Comparison of ENCODE assay signal across 26 cellular contexts in the genomic region with DNA sequence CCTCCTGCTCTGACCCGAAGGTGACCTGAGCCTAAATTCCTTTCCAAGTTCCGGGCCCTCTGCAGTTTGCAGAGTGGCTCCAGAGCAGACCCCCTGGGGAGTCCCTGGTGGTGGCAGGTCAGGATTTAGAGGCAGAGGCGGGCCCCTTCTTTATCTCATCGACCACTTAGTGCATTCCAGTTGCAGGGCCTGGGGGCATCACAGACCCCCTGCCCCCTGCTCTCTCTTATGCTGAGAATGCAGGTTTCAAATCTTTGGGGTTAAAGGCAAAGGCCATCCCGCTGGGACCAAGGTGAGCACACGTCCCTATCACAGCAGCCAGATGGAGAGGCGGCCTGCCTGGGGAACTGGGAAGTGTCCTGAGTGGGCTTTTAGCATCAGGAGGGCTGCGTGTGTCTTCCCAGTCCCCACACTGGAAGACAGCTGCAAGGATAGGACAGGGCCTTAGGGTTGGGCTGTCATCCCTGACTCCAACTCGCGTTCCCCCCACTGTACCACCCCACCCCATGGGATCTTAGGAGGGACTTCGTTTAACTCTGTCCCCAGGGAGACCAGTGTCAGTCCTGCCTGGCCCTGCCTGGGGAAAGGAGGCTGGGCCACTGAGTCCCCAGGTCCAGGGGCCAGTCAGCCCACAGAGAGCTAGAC. TPM values are rescaled to one million over a fixed set of nuclear protein-coding genes. Genes with fewer than 3 reads are reported as not detected.
DNase-seq lines count a peak whose midpoint lies in the region; ATAC-seq, FAIRE-seq and TF ChIP-seq lines count a peak whose summit lies in the region.
"Had no signal": no experiment of that assay in that cellular context is flagged by ENCODE, and none has a peak within 500 bp of the region (broad histone marks: within the 10 kb centered on the region; RNA-seq: fewer than 3 reads in every experiment).

No MANE protein-coding gene starts in this region.

- in situ Hi-C loops in HepG2 (cut with HindIII; ENCODE audit: extremely low pct_ligation_motif_present, low pct_unique_long_range_greater_than_20kb), result loop anchor here (25.0 kb wide), 1 partner anchor 215 kb away; no protein-coding TSS in a partner anchor

- no peak overlapping the region for H3K4me3 Mint-ChIP-seq in nephron progenitor cell
- H3K4me3 Mint-ChIP-seq: CD4-positive, alpha-beta memory T cell; effector memory CD8-positive, alpha-beta T cell; immature natural killer cell; naive thymus-derived CD4-positive, alpha-beta T cell; stimulated activated naive CD8-positive, alpha-beta T cell treated with anti-CD3 and anti-CD28 coated beads, Interleukin-15, Interleukin-2, amounts not matched to agents 100 ng/mL and 50 ng/mL, for 24 hours had no signal

- H3K4me1 Mint-ChIP-seq in nephron progenitor cell, result peaks cover 30% of the 10 kb centered on the region

- no TSS peak for BruUV-seq in HepG2 (replicated peaks; lab: Mats Ljungman, UMichigan)

- H3K27ac ChIP-seq in right lobe of liver (no peak overlapping the region), HepG2 (ENCODE audit: extremely low read length, insufficient read depth, low read length) (no peak overlapping the region), cardiac muscle cell (peak overlapping the region; percentile 86)
- H3K27ac ChIP-seq: parathyroid adenoma, tibial artery, VCaP had no signal

- H4K20me1 ChIP-seq in HepG2 (ENCODE audit: insufficient read depth, low read length), result no peaks in the 10 kb centered on the region

- ATAC-seq in right lobe of liver, result no peak
- no peak for ATAC-seq in HepG2
- ATAC-seq: effector memory CD8-positive, alpha-beta T cell; naive thymus-derived CD4-positive, alpha-beta T cell had no signal

- CTCF ChIA-PET in HepG2 (lab: Yijun Ruan, JAX; ENCODE audit: low intra/inter-chr PET ratio, low total read pairs), result no interaction called here

- H3K9me3 ChIP-seq in right lobe of liver (no peaks in the 10 kb centered on the region), HepG2 (ENCODE audit: low read length) (no peaks in the 10 kb centered on the region), cardiac muscle cell (ENCODE audit: low read depth) (no peaks in the 10 kb centered on the region)
- H3K9me3 ChIP-seq: ascending aorta, MG63, tibial artery had no signal

- no peak for TF ChIP-seq POLR2A in right lobe of liver (IDR thresholded peaks at IDR 0.05)
- no peak for TF ChIP-seq POLR2A in HepG2 (IDR thresholded peaks at IDR 0.05; ENCODE audit: insufficient read depth in 1 of 2, low read depth in 2 of 2, low read length in 2 of 2)

- peak overlapping the region; percentile 39 for H3K27ac Mint-ChIP-seq in nephron progenitor cell
- H3K27ac Mint-ChIP-seq: CD4-positive, alpha-beta memory T cell; effector memory CD8-positive, alpha-beta T cell; immature natural killer cell; stimulated activated naive CD8-positive, alpha-beta T cell treated with anti-CD3 and anti-CD28 coated beads, Interleukin-15, Interleukin-2, amounts not matched to agents 100 ng/mL and 50 ng/mL, for 24 hours had no signal

- H3K9me3 Mint-ChIP-seq in nephron progenitor cell, result no peaks in the 10 kb centered on the region
- H3K9me3 Mint-ChIP-seq: CD4-positive, alpha-beta memory T cell; effector memory CD8-positive, alpha-beta T cell; immature natural killer cell; naive thymus-derived CD4-positive, alpha-beta T cell; stimulated activated naive CD8-positive, alpha-beta T cell treated with anti-CD3 and anti-CD28 coated beads, Interleukin-15, Interleukin-2, amounts not matched to agents 100 ng/mL and 50 ng/mL, for 24 hours had no signal

- H3K79me2 ChIP-seq in HepG2 (ENCODE audit: insufficient read depth, low read length), result no peaks in the 10 kb centered on the region
- H3K79me2 ChIP-seq: parathyroid adenoma had no signal

- H3K36me3 Mint-ChIP-seq in nephron progenitor cell (ENCODE audit: low read depth), result peaks cover 73% of the 10 kb centered on the region

- TF ChIP-seq CTCF in right lobe of liver (IDR thresholded peaks at IDR 0.05) (no peak), HepG2 (CRISPR knock-in tag; IDR thresholded peaks at IDR 0.05) (no peak), cardiac muscle cell (IDR thresholded peaks at IDR 0.05; ENCODE audit: low read depth, low read length) (no peak), nephron progenitor cell (IDR thresholded peaks at IDR 0.05) (no peak)

- H3K4me1 ChIP-seq in right lobe of liver (peaks cover 0 to 24% (median 0%) of the 10 kb centered on the region in 4 donors), HepG2 (ENCODE audit: insufficient read depth, low read length) (peaks cover 24% of the 10 kb centered on the region), cardiac muscle cell (ENCODE audit: low read depth) (peaks cover 29% of the 10 kb centered on the region)
- H3K4me1 ChIP-seq: ascending aorta, parathyroid adenoma had no signal

- H2AFZ ChIP-seq in HepG2 (ENCODE audit: low read length), result no peak overlapping the region
- H2AFZ ChIP-seq: GM23248, parathyroid adenoma had no signal

- TF ChIP-seq EP300 in HepG2 (IDR thresholded peaks at IDR 0.05; ENCODE audit: low read depth in 2 of 2, low read length in 2 of 2) (no peak), HepG2 (CRISPR knock-in tag; IDR thresholded peaks at IDR 0.05; ENCODE audit: borderline replicate concordance) (no peak)

- H3K4me3 ChIP-seq in right lobe of liver (no peak overlapping the region), HepG2 (replicated peaks in 1 of 3; ENCODE audit: insufficient read depth in 1 of 3, low read depth in 2 of 3, low read length in 3 of 3) (no peak overlapping the region), cardiac muscle cell (no peak overlapping the region)
- H3K4me3 ChIP-seq: ascending aorta, GM23248, lung, MG63, tibial artery had no signal

- intact Hi-C loops in right lobe of liver (cut with DNase I) (no loop called here), HepG2 (cut with micrococcal nuclease; ENCODE audit: unreplicated experiment) (no loop called here)

- H3K27me3 ChIP-seq in right lobe of liver (no peaks in the 10 kb centered on the region), HepG2 (ENCODE audit: control insufficient read depth in 1 of 2, insufficient read depth in 2 of 2, low read length in 2 of 2) (no peaks in the 10 kb centered on the region), cardiac muscle cell (no peaks in the 10 kb centered on the region)
- H3K27me3 ChIP-seq: ascending aorta, MG63, tibial artery had no signal

- no peak overlapping the region for H3K9ac ChIP-seq in HepG2 (ENCODE audit: insufficient read depth, low read depth, low read length)
- H3K9ac ChIP-seq: GM23248, parathyroid adenoma had no signal

- no peak for TF ChIP-seq RAD21 in HepG2 (CRISPR knock-in tag; IDR thresholded peaks at IDR 0.05)

- H3K36me3 ChIP-seq in right lobe of liver (peaks cover 0 to 13% (median 7%) of the 10 kb centered on the region in 4 donors), HepG2 (replicated peaks in 1 of 2; ENCODE audit: control insufficient read depth in 1 of 2, insufficient read depth in 2 of 2, low read length in 2 of 2) (peaks cover 56 to 86% of the 10 kb centered on the region in 2 experiments), cardiac muscle cell (peaks cover 23% of the 10 kb centered on the region)

- DNase-seq in right lobe of liver (peak in 2 of 3 donors; percentile 6 to 35), HepG2 (ENCODE audit: low spot score) (no peak), cardiac muscle cell (ENCODE audit: low read depth in 1 of 2, low spot score in 1 of 2) (no peak), nephron progenitor cell (no peak), kidney glomerular epithelial cell (lab: John Stamatoyannopoulos, UW) (no peak), A172 (ENCODE audit: low spot score) (no peak), HuH-7.5 (ENCODE audit: low spot score) (no peak)
- DNase-seq in activated T-cell treated with anti-CD3 and anti-CD28 coated beads, Interleukin-2, amount 50 U/mL, for 48 hours, result no peak
- DNase-seq: activated naive CD4-positive, alpha-beta T cell treated with anti-CD3 and anti-CD28 coated beads, Interleukin-2, amount 50 U/mL, for 16 hours; activated T-cell treated with anti-CD3 and anti-CD28 coated beads, Interleukin-2, amount 50 U/mL, for 1 hour; CD4-positive, alpha-beta memory T cell; effector memory CD8-positive, alpha-beta T cell; head of caudate nucleus; immature natural killer cell; MG63; naive thymus-derived CD4-positive, alpha-beta T cell; NCI-H146; stimulated activated CD4-positive, alpha-beta T cell treated with anti-CD3 and anti-CD28 coated beads, Interleukin-2, amount 100 ng/mL, for 48 hours; tibial artery had no signal

- no peak overlapping the region for H3K4me2 ChIP-seq in HepG2 (ENCODE audit: low read depth, low read length)

- peaks cover 5% of the 10 kb centered on the region for H3K27me3 Mint-ChIP-seq in nephron progenitor cell (ENCODE audit: low read depth, poor library complexity)
- H3K27me3 Mint-ChIP-seq: CD4-positive, alpha-beta memory T cell; effector memory CD8-positive, alpha-beta T cell; naive thymus-derived CD4-positive, alpha-beta T cell; stimulated activated naive CD8-positive, alpha-beta T cell treated with anti-CD3 and anti-CD28 coated beads, Interleukin-15, Interleukin-2, amounts not matched to agents 100 ng/mL and 50 ng/mL, for 24 hours had no signal

- POLR2A ChIA-PET in HepG2 (lab: Yijun Ruan, JAX), result no interaction called here

- FAIRE-seq in HepG2 (lab: Jason Lieb, UNC), result no peak
- FAIRE-seq: GM19239 had no signal

- 70% methylated on average over 5 of the region's 11 CpGs for WGBS in right lobe of liver (ENCODE audit: insufficient coverage, low coverage, low lambda C conversion rate, missing lambda C conversion rate)
- 94% methylated on average over 8 of the region's 11 CpGs for WGBS in HepG2 (ENCODE audit: low lambda C conversion rate)

RNA-seq across cellular contexts. Expression of gene DERL3, which starts 11.3 kb away (rescaled TPM):
- 1 to 10 TPM; 1.1 to 7.1 (median 4.1) TPM for total RNA-seq in right lobe of liver
- not detected in 2 replicates for total RNA-seq in HepG2 (2016; rRNA removed; fragmentation: Illumina TruSeq; extraction: Trizol)
- not detected in 2 replicates for total RNA-seq in HepG2 (2016; cell fraction: cytosol; rRNA removed; fragmentation: Illumina TruSeq; extraction: Trizol; ENCODE audit: low read depth)
- not detected in 2 replicates for total RNA-seq in HepG2 (2016; cell fraction: insoluble cytoplasmic fraction; rRNA removed; fragmentation: Illumina TruSeq; extraction: Trizol)
- not detected in 2 replicates for total RNA-seq in HepG2 (2016; cell fraction: membrane; rRNA removed; fragmentation: Illumina TruSeq; extraction: Trizol)
- total RNA-seq in HepG2 (2016; cell fraction: nucleus; rRNA removed; fragmentation: Illumina TruSeq; extraction: Trizol), result not detected in 2 replicates
- not detected in 2 replicates for polyA plus RNA-seq in HepG2 (2011; rRNA removed)
- polyA plus RNA-seq in HepG2 (2011; cell fraction: cytosol; rRNA removed), result not detected in 2 replicates
- polyA plus RNA-seq in HepG2 (2011; cell fraction: nucleus; rRNA removed), result not detected in 2 replicates
- 0.07 TPM in 1 of 2 replicates, not detected in the other for polyA plus RNA-seq in HepG2 (2012)
- polyA plus RNA-seq in HepG2 (2016; cell fraction: cytosol; fragmentation: Illumina TruSeq; extraction: Trizol; ENCODE audit: low read depth), result not detected in 2 replicates
- polyA plus RNA-seq in HepG2 (2016; cell fraction: insoluble cytoplasmic fraction; fragmentation: Illumina TruSeq; extraction: Trizol; ENCODE audit: low read depth), result not detected in 2 replicates
- not detected in 2 replicates for polyA plus RNA-seq in HepG2 (2016; cell fraction: membrane; fragmentation: Illumina TruSeq; extraction: Trizol; ENCODE audit: low read depth)
- polyA plus RNA-seq in HepG2 (2016; cell fraction: nucleus; fragmentation: Illumina TruSeq; extraction: Trizol; ENCODE audit: insufficient read depth, low read depth), result not detected in 2 replicates
- 1.4 TPM in 1 of 2 replicates, not detected in the other for polyA minus RNA-seq in HepG2 (2011; rRNA and poly(A)+ RNA removed; ENCODE audit: low replicate concordance)
- polyA minus RNA-seq in HepG2 (2011; cell fraction: cytosol; rRNA and poly(A)+ RNA removed), result not detected in 2 replicates
- polyA minus RNA-seq in HepG2 (2011; cell fraction: nucleus; rRNA and poly(A)+ RNA removed), result not detected in 2 replicates
- 18.0 and 46.9 TPM in 2 replicates for total RNA-seq in cardiac muscle cell
- polyA plus RNA-seq in cardiac muscle cell, result 28.9 and 55.3 TPM in 2 replicates
- 0.79 and 1.7 TPM in 2 replicates for total RNA-seq in A172 (2014; rRNA removed; shearing (Covaris generic))
- polyA plus RNA-seq: naive thymus-derived CD4-positive, alpha-beta T cell had no signal

RNA-seq across cellular contexts. Expression of gene SLC2A11, which starts 30.2 kb away (rescaled TPM):
- 1 to 10 TPM; 2.9 to 7.1 (median 5.0) TPM for total RNA-seq in right lobe of liver
- 8.9 and 15.2 TPM in 2 replicates for total RNA-seq in HepG2 (2016; rRNA removed; fragmentation: Illumina TruSeq; extraction: Trizol)
- 9.3 TPM in 2 replicates for total RNA-seq in HepG2 (2016; cell fraction: cytosol; rRNA removed; fragmentation: Illumina TruSeq; extraction: Trizol; ENCODE audit: low read depth)
- 9.3 and 15.6 TPM in 2 replicates for total RNA-seq in HepG2 (2016; cell fraction: insoluble cytoplasmic fraction; rRNA removed; fragmentation: Illumina TruSeq; extraction: Trizol)
- 18.3 and 19.5 TPM in 2 replicates for total RNA-seq in HepG2 (2016; cell fraction: membrane; rRNA removed; fragmentation: Illumina TruSeq; extraction: Trizol)
- 16.4 and 16.6 TPM in 2 replicates for total RNA-seq in HepG2 (2016; cell fraction: nucleus; rRNA removed; fragmentation: Illumina TruSeq; extraction: Trizol)
- 15.4 and 18.6 TPM in 2 replicates for polyA plus RNA-seq in HepG2 (2011; rRNA removed)
- polyA plus RNA-seq in HepG2 (2011; cell fraction: cytosol; rRNA removed), result 16.1 and 19.7 TPM in 2 replicates
- polyA plus RNA-seq in HepG2 (2011; cell fraction: nucleus; rRNA removed), result 28.4 and 31.3 TPM in 2 replicates
- 11.1 and 17.5 TPM in 2 replicates for polyA plus RNA-seq in HepG2 (2012)
- polyA plus RNA-seq in HepG2 (2016; cell fraction: cytosol; fragmentation: Illumina TruSeq; extraction: Trizol; ENCODE audit: low read depth), result 16.2 and 17.4 TPM in 2 replicates
- polyA plus RNA-seq in HepG2 (2016; cell fraction: insoluble cytoplasmic fraction; fragmentation: Illumina TruSeq; extraction: Trizol; ENCODE audit: low read depth), result 8.6 and 11.3 TPM in 2 replicates
- 16.1 and 17.7 TPM in 2 replicates for polyA plus RNA-seq in HepG2 (2016; cell fraction: membrane; fragmentation: Illumina TruSeq; extraction: Trizol; ENCODE audit: low read depth)
- polyA plus RNA-seq in HepG2 (2016; cell fraction: nucleus; fragmentation: Illumina TruSeq; extraction: Trizol; ENCODE audit: insufficient read depth, low read depth), result 31.8 and 34.3 TPM in 2 replicates
- 11.5 and 32.8 TPM in 2 replicates for polyA minus RNA-seq in HepG2 (2011; rRNA and poly(A)+ RNA removed; ENCODE audit: low replicate concordance)
- polyA minus RNA-seq in HepG2 (2011; cell fraction: cytosol; rRNA and poly(A)+ RNA removed), result 4.7 and 5.8 TPM in 2 replicates
- polyA minus RNA-seq in HepG2 (2011; cell fraction: nucleus; rRNA and poly(A)+ RNA removed), result 21.2 and 32.8 TPM in 2 replicates
- total RNA-seq in cardiac muscle cell, result 27.3 and 28.5 TPM in 2 replicates
- polyA plus RNA-seq in cardiac muscle cell, result 34.2 and 37.9 TPM in 2 replicates
- total RNA-seq in A172 (2014; rRNA removed; shearing (Covaris generic)), result 6.8 and 8.2 TPM in 2 replicates
- total RNA-seq: ascending aorta had no signal

RNA-seq across cellular contexts. Expression of gene SMARCB1, which starts 40.7 kb away (rescaled TPM):
- total RNA-seq in right lobe of liver (10 to 100 TPM; 19.9 to 70.2 (median 25.3) TPM), HepG2 (2016; rRNA removed; fragmentation: Illumina TruSeq; extraction: Trizol) (74.0 and 75.8 TPM in 2 replicates), cardiac muscle cell (147 and 162 TPM in 2 replicates)
- 49.5 and 56.5 TPM in 2 replicates for total RNA-seq in HepG2 (2016; cell fraction: cytosol; rRNA removed; fragmentation: Illumina TruSeq; extraction: Trizol; ENCODE audit: low read depth)
- 57.1 and 69.6 TPM in 2 replicates for total RNA-seq in HepG2 (2016; cell fraction: insoluble cytoplasmic fraction; rRNA removed; fragmentation: Illumina TruSeq; extraction: Trizol)
- 60.2 and 66.9 TPM in 2 replicates for total RNA-seq in HepG2 (2016; cell fraction: membrane; rRNA removed; fragmentation: Illumina TruSeq; extraction: Trizol)
- 33.7 and 37.0 TPM in 2 replicates for total RNA-seq in HepG2 (2016; cell fraction: nucleus; rRNA removed; fragmentation: Illumina TruSeq; extraction: Trizol)
- polyA plus RNA-seq in HepG2 (2011; rRNA removed) (150 and 166 TPM in 2 replicates), cardiac muscle cell (170 and 175 TPM in 2 replicates)
- 110 and 129 TPM in 2 replicates for polyA plus RNA-seq in HepG2 (2011; cell fraction: cytosol; rRNA removed)
- 88.0 and 96.6 TPM in 2 replicates for polyA plus RNA-seq in HepG2 (2011; cell fraction: nucleus; rRNA removed)
- 99.4 and 113 TPM in 2 replicates for polyA plus RNA-seq in HepG2 (2012)
- polyA plus RNA-seq in HepG2 (2016; cell fraction: cytosol; fragmentation: Illumina TruSeq; extraction: Trizol; ENCODE audit: low read depth), result 78.3 and 90.9 TPM in 2 replicates
- 127 and 143 TPM in 2 replicates for polyA plus RNA-seq in HepG2 (2016; cell fraction: insoluble cytoplasmic fraction; fragmentation: Illumina TruSeq; extraction: Trizol; ENCODE audit: low read depth)
- polyA plus RNA-seq in HepG2 (2016; cell fraction: membrane; fragmentation: Illumina TruSeq; extraction: Trizol; ENCODE audit: low read depth), result 82.2 and 92.9 TPM in 2 replicates
- 92.2 and 94.0 TPM in 2 replicates for polyA plus RNA-seq in HepG2 (2016; cell fraction: nucleus; fragmentation: Illumina TruSeq; extraction: Trizol; ENCODE audit: insufficient read depth, low read depth)
- 77.2 and 97.6 TPM in 2 replicates for polyA minus RNA-seq in HepG2 (2011; rRNA and poly(A)+ RNA removed; ENCODE audit: low replicate concordance)
- 35.3 and 48.0 TPM in 2 replicates for polyA minus RNA-seq in HepG2 (2011; cell fraction: cytosol; rRNA and poly(A)+ RNA removed)
- polyA minus RNA-seq in HepG2 (2011; cell fraction: nucleus; rRNA and poly(A)+ RNA removed), result 55.2 and 55.9 TPM in 2 replicates
- 69.1 and 168 TPM in 2 replicates for total RNA-seq in A172 (2014; rRNA removed; shearing (Covaris generic))

RNA-seq across cellular contexts. Expression of gene MMP11, which starts 54.8 kb away (rescaled TPM):
- total RNA-seq in right lobe of liver (1 to 10 TPM in 2 of 6 experiments, under 1 TPM in 4; 0.59 to 1.3 (median 0.90) TPM), HepG2 (2016; rRNA removed; fragmentation: Illumina TruSeq; extraction: Trizol) (2.7 and 8.9 TPM in 2 replicates), cardiac muscle cell (38.2 and 71.2 TPM in 2 replicates)
- total RNA-seq in HepG2 (2016; cell fraction: cytosol; rRNA removed; fragmentation: Illumina TruSeq; extraction: Trizol; ENCODE audit: low read depth), result 1.8 and 2.5 TPM in 2 replicates
- total RNA-seq in HepG2 (2016; cell fraction: insoluble cytoplasmic fraction; rRNA removed; fragmentation: Illumina TruSeq; extraction: Trizol), result 2.3 and 8.4 TPM in 2 replicates
- total RNA-seq in HepG2 (2016; cell fraction: membrane; rRNA removed; fragmentation: Illumina TruSeq; extraction: Trizol), result 2.3 and 2.5 TPM in 2 replicates
- total RNA-seq in HepG2 (2016; cell fraction: nucleus; rRNA removed; fragmentation: Illumina TruSeq; extraction: Trizol), result 8.4 and 12.1 TPM in 2 replicates
- polyA plus RNA-seq in HepG2 (2011; rRNA removed) (28.6 and 88.6 TPM in 2 replicates), cardiac muscle cell (39.0 and 61.1 TPM in 2 replicates)
- polyA plus RNA-seq in HepG2 (2011; cell fraction: cytosol; rRNA removed), result 28.4 and 53.0 TPM in 2 replicates
- polyA plus RNA-seq in HepG2 (2011; cell fraction: nucleus; rRNA removed), result 63.0 and 95.6 TPM in 2 replicates
- polyA plus RNA-seq in HepG2 (2012), result 39.9 and 70.8 TPM in 2 replicates
- 0.88 and 0.92 TPM in 2 replicates for polyA plus RNA-seq in HepG2 (2016; cell fraction: cytosol; fragmentation: Illumina TruSeq; extraction: Trizol; ENCODE audit: low read depth)
- 3.0 and 3.5 TPM in 2 replicates for polyA plus RNA-seq in HepG2 (2016; cell fraction: insoluble cytoplasmic fraction; fragmentation: Illumina TruSeq; extraction: Trizol; ENCODE audit: low read depth)
- 1.7 TPM in 2 replicates for polyA plus RNA-seq in HepG2 (2016; cell fraction: membrane; fragmentation: Illumina TruSeq; extraction: Trizol; ENCODE audit: low read depth)
- 13.9 and 17.6 TPM in 2 replicates for polyA plus RNA-seq in HepG2 (2016; cell fraction: nucleus; fragmentation: Illumina TruSeq; extraction: Trizol; ENCODE audit: insufficient read depth, low read depth)
- polyA minus RNA-seq in HepG2 (2011; rRNA and poly(A)+ RNA removed; ENCODE audit: low replicate concordance), result 28.7 TPM in 1 of 2 replicates, not detected in the other
- 5.1 and 17.3 TPM in 2 replicates for polyA minus RNA-seq in HepG2 (2011; cell fraction: cytosol; rRNA and poly(A)+ RNA removed)
- polyA minus RNA-seq in HepG2 (2011; cell fraction: nucleus; rRNA and poly(A)+ RNA removed), result 9.9 and 21.9 TPM in 2 replicates
- total RNA-seq in A172 (2014; rRNA removed; shearing (Covaris generic)), result 8.2 and 10.3 TPM in 2 replicates

RNA-seq across cellular contexts. Expression of gene CHCHD10, which starts 59.7 kb away (rescaled TPM):
- total RNA-seq in right lobe of liver (100 to 1,000 TPM; 133 to 416 (median 252) TPM), HepG2 (2016; rRNA removed; fragmentation: Illumina TruSeq; extraction: Trizol) (59.1 and 62.8 TPM in 2 replicates), cardiac muscle cell (77.5 and 216 TPM in 2 replicates)
- 34.5 and 34.6 TPM in 2 replicates for total RNA-seq in HepG2 (2016; cell fraction: cytosol; rRNA removed; fragmentation: Illumina TruSeq; extraction: Trizol; ENCODE audit: low read depth)
- 56.2 and 62.6 TPM in 2 replicates for total RNA-seq in HepG2 (2016; cell fraction: insoluble cytoplasmic fraction; rRNA removed; fragmentation: Illumina TruSeq; extraction: Trizol)
- total RNA-seq in HepG2 (2016; cell fraction: membrane; rRNA removed; fragmentation: Illumina TruSeq; extraction: Trizol), result 61.2 and 64.2 TPM in 2 replicates
- total RNA-seq in HepG2 (2016; cell fraction: nucleus; rRNA removed; fragmentation: Illumina TruSeq; extraction: Trizol), result 31.4 and 47.6 TPM in 2 replicates
- polyA plus RNA-seq in HepG2 (2011; rRNA removed) (37.0 and 60.2 TPM in 2 replicates), cardiac muscle cell (274 and 324 TPM in 2 replicates)
- 42.3 and 49.1 TPM in 2 replicates for polyA plus RNA-seq in HepG2 (2011; cell fraction: cytosol; rRNA removed)
- 45.9 and 96.4 TPM in 2 replicates for polyA plus RNA-seq in HepG2 (2011; cell fraction: nucleus; rRNA removed)
- 103 and 194 TPM in 2 replicates for polyA plus RNA-seq in HepG2 (2012)
- 73.1 and 74.3 TPM in 2 replicates for polyA plus RNA-seq in HepG2 (2016; cell fraction: cytosol; fragmentation: Illumina TruSeq; extraction: Trizol; ENCODE audit: low read depth)
- 91.0 and 122 TPM in 2 replicates for polyA plus RNA-seq in HepG2 (2016; cell fraction: insoluble cytoplasmic fraction; fragmentation: Illumina TruSeq; extraction: Trizol; ENCODE audit: low read depth)
- polyA plus RNA-seq in HepG2 (2016; cell fraction: membrane; fragmentation: Illumina TruSeq; extraction: Trizol; ENCODE audit: low read depth), result 101 and 107 TPM in 2 replicates
- 107 and 123 TPM in 2 replicates for polyA plus RNA-seq in HepG2 (2016; cell fraction: nucleus; fragmentation: Illumina TruSeq; extraction: Trizol; ENCODE audit: insufficient read depth, low read depth)
- polyA minus RNA-seq in HepG2 (2011; rRNA and poly(A)+ RNA removed; ENCODE audit: low replicate concordance), result 99.0 and 111 TPM in 2 replicates
- 44.8 and 90.8 TPM in 2 replicates for polyA minus RNA-seq in HepG2 (2011; cell fraction: cytosol; rRNA and poly(A)+ RNA removed)
- 4.2 and 14.9 TPM in 2 replicates for polyA minus RNA-seq in HepG2 (2011; cell fraction: nucleus; rRNA and poly(A)+ RNA removed)
- 2.6 and 17.3 TPM in 2 replicates for total RNA-seq in A172 (2014; rRNA removed; shearing (Covaris generic))

Comparison
In these comparisons a context has a peak if more than half of its experiments do, and no peak if none do; other contexts are left out.
1. DNase-seq: peak in right lobe of liver (2 of 3); none in HepG2 (single experiment), cardiac muscle cell (0 of 2), nephron progenitor cell (single experiment), kidney glomerular epithelial cell (single experiment), activated T-cell treated with anti-CD3 and anti-CD28 coated beads, Interleukin-2, amount 50 U/mL, for 48 hours (0 of 2), A172 (single experiment) and HuH-7.5 (single experiment).